In the genomic region with DNA sequence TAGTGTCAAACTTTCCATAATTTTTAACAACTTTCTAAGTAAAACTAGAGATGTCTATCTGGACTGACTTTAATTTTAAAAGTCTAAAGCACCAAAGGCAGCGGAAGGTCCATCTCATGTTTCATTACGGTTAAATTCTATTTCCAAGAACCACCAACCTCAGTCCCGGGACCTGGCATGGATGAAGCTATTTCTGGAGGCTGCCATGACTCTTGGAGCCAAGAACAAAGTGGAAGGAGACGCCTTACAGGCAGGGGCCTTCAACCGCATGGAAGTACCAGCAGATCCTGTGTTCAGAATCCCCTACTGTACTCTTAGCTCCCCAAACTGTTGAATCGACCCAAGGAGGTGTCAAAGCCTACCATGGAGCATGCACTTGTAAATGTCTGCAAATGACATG, we compare ENCODE assay signal across 25 cellular contexts.
"Had no signal": no experiment of that assay in that cellular context is flagged by ENCODE, and none has a peak within 500 bp of the region (broad histone marks: within the 10 kb centered on the region; RNA-seq: fewer than 3 reads in every experiment).

No MANE protein-coding gene starts in this region.

- H3K4me1 ChIP-seq: breast epithelium, Peyer's patch, SJCRH30 had no signal

- ATAC-seq: activated T-cell treated with anti-CD3 and anti-CD28 coated beads, Interleukin-2, amount 50 U/mL, for 4 hours; activated T-helper 17 cell treated with anti-CD3 and anti-CD28 coated beads, Interleukin-2, amount 50 U/mL, for 72 hours had no signal

- DNase-seq: activated CD4-positive, alpha-beta memory T cell treated with anti-CD3 and anti-CD28 coated beads for 36 hours; activated CD4-positive, alpha-beta T cell treated with anti-CD3 and anti-CD28 coated beads, Interleukin-2, amount 10 ng/mL, durations not matched to agents 7 days and 5 days; activated CD4-positive, CD25-positive, alpha-beta regulatory T cell; activated CD8-positive, alpha-beta memory T cell treated with anti-CD3 and anti-CD28 coated beads for 24 hours; activated gamma-delta T cell; activated naive CD4-positive, alpha-beta T cell treated with anti-CD3 and anti-CD28 coated beads for 36 hours; activated naive CD8-positive, alpha-beta T cell treated with anti-CD3 and anti-CD28 coated beads for 36 hours; activated T-cell treated with anti-CD3 and anti-CD28 coated beads, Interleukin-2, amount 50 U/mL, for 4 hours; MG63; MV-4-11; NCI-H1105; NCI-H1436; NCI-H1694 treated with DMSO at 0.1 percent for 48 hours; NCI-H2081; NCI-H446; NCI-H524; Peyer's patch; Right ventricle myocardium superior; SJCRH30; SK-N-SH; T-helper 1 cell had no signal

- H3K36me3 ChIP-seq: breast epithelium, MG63, Peyer's patch, SJCRH30 had no signal

- H3K27me3 ChIP-seq: breast epithelium, MG63, Peyer's patch, SJCRH30 had no signal

- H3K4me3 ChIP-seq: breast epithelium, MG63, Peyer's patch, SJCRH30 had no signal

- H3K9me3 ChIP-seq: breast epithelium, MG63, Peyer's patch, SJCRH30, SK-N-SH had no signal

- H3K27ac ChIP-seq: Peyer's patch, RWPE1, SJCRH30, VCaP had no signal
